ENCODE assay signal across 7 cellular contexts in the genomic region with DNA sequence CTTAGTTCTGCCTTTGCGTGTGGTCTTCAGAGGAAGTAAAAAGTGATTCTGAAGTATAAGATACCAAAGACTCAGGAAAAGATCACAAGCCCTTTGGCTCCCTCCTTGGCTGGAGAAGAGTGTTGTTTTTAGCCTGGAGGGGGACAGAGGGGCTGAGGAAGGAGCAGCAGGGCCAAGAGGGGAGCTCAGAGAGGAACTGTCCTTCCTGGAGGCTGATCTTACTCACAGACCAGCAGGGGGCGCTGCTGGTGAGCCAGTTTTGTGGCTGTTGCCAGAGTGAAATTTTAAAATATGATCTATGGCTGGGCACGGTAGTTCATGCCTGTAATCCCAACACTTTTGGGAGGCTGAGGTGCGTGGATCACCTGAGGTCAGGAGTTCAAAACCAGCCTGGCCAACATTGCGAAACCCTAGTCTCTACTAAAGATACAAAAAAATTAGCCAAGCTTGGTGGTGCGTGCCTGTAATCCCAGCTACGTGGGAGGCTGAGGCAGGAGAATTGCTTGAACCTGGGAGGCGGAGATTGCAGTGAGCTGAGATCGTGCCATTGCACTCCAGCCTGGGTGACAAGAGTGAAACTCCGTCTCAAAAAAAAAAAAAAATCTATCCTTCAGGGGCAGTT.
A peak's percentile ranks its signal among the peaks of the same experiment; 100 is the strongest.
DNase-seq lines count a peak whose midpoint lies in the region; ATAC-seq lines count a peak whose summit lies in the region.
"Not testable (repeated sequence)": the region's sequence is repeated elsewhere in the genome, so short reads cannot be mapped to it uniquely, and the experiment has no call there.

No MANE protein-coding gene starts in this region.

- not testable (repeated sequence) for H3K36me3 ChIP-seq in Karpas-422 (ENCODE audit: insufficient read depth, low read length)

- not testable (repeated sequence) for H3K4me1 ChIP-seq in Karpas-422 (ENCODE audit: low read length)

- DNase-seq in GM04504 (ENCODE audit: low read depth) (peak; percentile 3), Karpas-422 (peak; percentile 80), RPMI8226 (peak; percentile 48), immature natural killer cell (peak; percentile 49 to 64 (median 58))
- peak; percentile 27 to 46 (median 46) for DNase-seq in activated CD8-positive, alpha-beta memory T cell treated with anti-CD3 and anti-CD28 coated beads for 48 hours (ENCODE audit: low read depth in 2 of 3, low spot score in 2 of 3)
- peak; percentile 20 to 46 for DNase-seq in central memory CD8-positive, alpha-beta T cell (ENCODE audit: low spot score in 2 of 2)
- DNase-seq in stimulated activated CD4-positive, alpha-beta T cell treated with anti-CD3 and anti-CD28 coated beads, Interleukin-12 subunit alpha, Interleukin-12 subunit beta, amount 100 ng/mL, for 24 hours (ENCODE audit: low read depth in 2 of 2): peak; percentile 16 to 47

- H3K36me3 Mint-ChIP-seq in central memory CD8-positive, alpha-beta T cell (ENCODE audit: insufficient read depth): peaks cover 13% of the 10 kb centered on the region
- H3K36me3 Mint-ChIP-seq in immature natural killer cell: not testable (repeated sequence)

- not testable (repeated sequence) for H3K4me3 ChIP-seq in Karpas-422 (ENCODE audit: low read length)

- H3K9me2 ChIP-seq in Karpas-422 (replicated peaks; ENCODE audit: insufficient read depth, low read length): not testable (repeated sequence)

- H3K4me1 Mint-ChIP-seq in central memory CD8-positive, alpha-beta T cell: not testable (repeated sequence)
- peaks cover 10% of the 10 kb centered on the region in 2 donors for H3K4me1 Mint-ChIP-seq in immature natural killer cell

- H3K9ac ChIP-seq in Karpas-422 (ENCODE audit: low read length): not testable (repeated sequence)

- not testable (repeated sequence) for H3K27ac ChIP-seq in Karpas-422 (ENCODE audit: low read length)

- H3K79me2 ChIP-seq in Karpas-422 (ENCODE audit: low read length): not testable (repeated sequence)

- H3K27ac Mint-ChIP-seq in central memory CD8-positive, alpha-beta T cell (ENCODE audit: low read depth): not testable (repeated sequence)
- H3K27ac Mint-ChIP-seq in immature natural killer cell: peak overlapping the region in 4 of 6 donors; percentile 8 to 72 (median 38)

- peak overlapping the region; percentile 56; the same call in 1 of the 2 replicates for H2AFZ ChIP-seq in Karpas-422 (ENCODE audit: low read length)

- peak; percentile 30 for ATAC-seq in central memory CD8-positive, alpha-beta T cell (replicated peaks; ENCODE audit: extremely low read depth, poor library complexity, severe bottlenecking)

- not testable (repeated sequence) for H3K9me3 ChIP-seq in Karpas-422 (ENCODE audit: low read length)

- not testable (repeated sequence) for H3K9me3 Mint-ChIP-seq in central memory CD8-positive, alpha-beta T cell; immature natural killer cell

- H3K27me3 ChIP-seq in Karpas-422 (ENCODE audit: low read length): not testable (repeated sequence)

- not testable (repeated sequence) for H3K4me3 Mint-ChIP-seq in central memory CD8-positive, alpha-beta T cell
- H3K4me3 Mint-ChIP-seq in immature natural killer cell: peak overlapping the region in 4 of 5 donors; percentile 46 to 61 (median 50)

- not testable (repeated sequence) for H3K27me3 Mint-ChIP-seq in central memory CD8-positive, alpha-beta T cell
- peaks cover 1 to 12% (median 2%) of the 10 kb centered on the region in 3 donors for H3K27me3 Mint-ChIP-seq in immature natural killer cell (ENCODE audit: low read depth in 3 of 3)

- not testable (repeated sequence) for H3K4me2 ChIP-seq in Karpas-422 (ENCODE audit: low read depth, low read length, poor library complexity, severe bottlenecking)

- not testable (repeated sequence) for H4K20me1 ChIP-seq in Karpas-422 (ENCODE audit: insufficient read depth, low read depth, low read length)

Comparison
In these comparisons a context has a peak if more than half of its experiments do, and no peak if none do; other contexts are left out.
1. DNase-seq: peak in every context shown above with its lines; median percentile 80 in Karpas-422; 58 in immature natural killer cell; 48 in RPMI8226; 46 in activated CD8-positive, alpha-beta memory T cell treated with anti-CD3 and anti-CD28 coated beads for 48 hours; 33 in central memory CD8-positive, alpha-beta T cell; 32 in stimulated activated CD4-positive, alpha-beta T cell treated with anti-CD3 and anti-CD28 coated beads, Interleukin-12 subunit alpha, Interleukin-12 subunit beta, amount 100 ng/mL, for 24 hours; 3 in GM04504.